In genomic region chr6:126535585-126535984, GRCh38 we compare ENCODE assay signal across 18 cellular contexts.
DNase-seq lines count a peak whose midpoint lies in the region; ATAC-seq and TF ChIP-seq lines count a peak whose summit lies in the region.
"Had no signal": no experiment of that assay in that cellular context is flagged by ENCODE, and none has a peak within 500 bp of the region (broad histone marks: within the 10 kb centered on the region; RNA-seq: fewer than 3 reads in every experiment).

No MANE protein-coding gene starts in this region.

- H3K27me3 Mint-ChIP-seq in type B pancreatic cell = no peaks in the 10 kb centered on the region
- H3K27me3 Mint-ChIP-seq: B cell; CD4-positive, alpha-beta T cell had no signal

- peak overlapping the region; percentile 61 for H3K4me3 Mint-ChIP-seq in type B pancreatic cell
- H3K4me3 Mint-ChIP-seq: B cell; CD4-positive, alpha-beta T cell had no signal

- no peaks in the 10 kb centered on the region for H3K36me3 Mint-ChIP-seq in type B pancreatic cell

- TF ChIP-seq CTCF in type B pancreatic cell (conservative IDR thresholded peaks at IDR 0.05) = no peak

- H3K9me3 Mint-ChIP-seq in type B pancreatic cell = no peaks in the 10 kb centered on the region
- H3K9me3 Mint-ChIP-seq: CD4-positive, alpha-beta T cell had no signal

- no peak for ATAC-seq in HG03460 (IDR thresholded peaks at IDR 0.05; ENCODE audit: unreplicated experiment)
- ATAC-seq: PC-3 had no signal

- H3K27ac Mint-ChIP-seq in type B pancreatic cell = peak overlapping the region; percentile 78
- H3K27ac Mint-ChIP-seq: B cell; CD4-positive, alpha-beta T cell had no signal

- DNase-seq in NCI-H226 = peak; percentile 81
- peak; percentile 80 for DNase-seq in astrocyte of the hippocampus (ENCODE audit: low read depth, low spot score)
- DNase-seq in iris pigment epithelial cell (ENCODE audit: low read depth) = peak; percentile 7
- no peak for DNase-seq in type B pancreatic cell (ENCODE audit: extremely low spot score, unreplicated experiment)
- DNase-seq in CD1c-positive myeloid dendritic cell (ENCODE audit: extremely low spot score) = no peak
- no peak for DNase-seq in inferior parietal cortex (ENCODE audit: extremely low spot score)
- DNase-seq: Caco-2; CD4-positive, alpha-beta T cell; H7; NCI-H1436; NCI-H2029; NCI-H2171 treated with DMSO at 0.1 percent for 48 hours; NCI-H446 treated with DMSO at 0.1 percent for 48 hours; NCI-H748 treated with DMSO at 0.1 percent for 48 hours; PC-3; SIG-M5 had no signal

- peaks cover 33% of the 10 kb centered on the region for H3K4me1 Mint-ChIP-seq in type B pancreatic cell (ENCODE audit: unreplicated experiment)
- H3K4me1 Mint-ChIP-seq: B cell had no signal

Comparison
In these comparisons a context has a peak if more than half of its experiments do, and no peak if none do; other contexts are left out.
1. DNase-seq: peak in NCI-H226 (single experiment), astrocyte of the hippocampus (single experiment) and iris pigment epithelial cell (single experiment); none in type B pancreatic cell (single experiment), CD1c-positive myeloid dendritic cell (single experiment) and inferior parietal cortex (single experiment).